Comparison of ENCODE assay signal across 14 cellular contexts in the genomic region with DNA sequence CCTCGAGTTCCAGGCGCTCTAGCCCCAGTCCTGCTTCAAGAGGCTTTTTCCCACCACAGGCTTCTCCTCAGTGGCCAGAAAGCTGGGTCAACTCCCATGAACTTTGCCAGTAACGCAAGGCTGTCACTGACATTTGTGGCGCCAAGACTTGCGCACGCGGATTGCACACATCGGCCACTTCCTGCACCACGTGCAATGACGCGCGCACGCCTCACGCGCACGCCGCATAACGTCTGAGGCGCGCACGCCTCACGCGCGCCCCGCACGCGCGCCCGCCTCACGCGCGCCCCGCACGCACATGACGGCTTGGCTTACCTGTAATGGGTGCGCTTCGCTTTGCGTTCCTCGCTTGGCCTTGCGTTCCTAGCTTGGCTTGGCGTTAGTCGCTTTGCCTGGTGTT. TPM values are rescaled to one million over a fixed set of nuclear protein-coding genes. Genes with fewer than 3 reads are reported as not detected.
"Had no signal": no experiment of that assay in that cellular context is flagged by ENCODE, and none has a peak within 500 bp of the region (broad histone marks: within the 10 kb centered on the region; RNA-seq: fewer than 3 reads in every experiment).

A gene (plus strand): TSS at position 301 of the 400 bp plus-strand sequence. CDS start 452 bp downstream, outside the sequence.

RNA-seq across cellular contexts. Expression of the gene that starts here (rescaled TPM):
- total RNA-seq: stomach, subcutaneous adipose tissue, suprapubic skin, temporal lobe, thoracic aorta, thyroid gland, tibial nerve, transverse colon, upper lobe of left lung, upper lobe of right lung, ureter, urinary bladder, vagina had no signal
- polyA plus RNA-seq: stomach, thymus, urinary bladder had no signal
